ENCODE assay signal across 1 cellular context in the genomic region with DNA sequence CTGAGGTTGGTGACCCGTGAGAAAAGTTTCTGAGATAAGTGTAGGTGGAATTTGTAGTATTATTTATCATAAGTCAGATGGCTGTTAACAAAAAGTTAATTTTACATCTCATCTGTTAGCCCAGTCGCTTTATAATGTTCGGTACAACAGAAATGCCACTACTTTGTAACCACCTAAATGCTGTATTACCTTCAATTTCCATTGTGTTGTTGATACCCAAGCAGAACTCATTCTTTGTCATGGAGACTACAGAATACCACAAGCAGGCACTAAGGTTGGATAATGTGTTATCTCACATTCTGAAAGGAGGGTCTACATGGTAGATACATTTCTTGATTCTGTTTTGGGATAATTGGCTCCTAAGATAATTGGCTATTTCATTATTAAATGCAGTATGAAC.
TF ChIP-seq lines count a peak whose summit lies in the region.

No MANE protein-coding gene starts in this region.

TF ChIP-seq in WTC11, 78 proteins besides CTCF, POLR2A, EP300 and RAD21 (continued from another document):
- TF ChIP-seq PREB (CRISPR knock-in tag; IDR thresholded peaks at IDR 0.05; ENCODE audit: borderline replicate concordance): no peak
- TF ChIP-seq, protein P1, sequence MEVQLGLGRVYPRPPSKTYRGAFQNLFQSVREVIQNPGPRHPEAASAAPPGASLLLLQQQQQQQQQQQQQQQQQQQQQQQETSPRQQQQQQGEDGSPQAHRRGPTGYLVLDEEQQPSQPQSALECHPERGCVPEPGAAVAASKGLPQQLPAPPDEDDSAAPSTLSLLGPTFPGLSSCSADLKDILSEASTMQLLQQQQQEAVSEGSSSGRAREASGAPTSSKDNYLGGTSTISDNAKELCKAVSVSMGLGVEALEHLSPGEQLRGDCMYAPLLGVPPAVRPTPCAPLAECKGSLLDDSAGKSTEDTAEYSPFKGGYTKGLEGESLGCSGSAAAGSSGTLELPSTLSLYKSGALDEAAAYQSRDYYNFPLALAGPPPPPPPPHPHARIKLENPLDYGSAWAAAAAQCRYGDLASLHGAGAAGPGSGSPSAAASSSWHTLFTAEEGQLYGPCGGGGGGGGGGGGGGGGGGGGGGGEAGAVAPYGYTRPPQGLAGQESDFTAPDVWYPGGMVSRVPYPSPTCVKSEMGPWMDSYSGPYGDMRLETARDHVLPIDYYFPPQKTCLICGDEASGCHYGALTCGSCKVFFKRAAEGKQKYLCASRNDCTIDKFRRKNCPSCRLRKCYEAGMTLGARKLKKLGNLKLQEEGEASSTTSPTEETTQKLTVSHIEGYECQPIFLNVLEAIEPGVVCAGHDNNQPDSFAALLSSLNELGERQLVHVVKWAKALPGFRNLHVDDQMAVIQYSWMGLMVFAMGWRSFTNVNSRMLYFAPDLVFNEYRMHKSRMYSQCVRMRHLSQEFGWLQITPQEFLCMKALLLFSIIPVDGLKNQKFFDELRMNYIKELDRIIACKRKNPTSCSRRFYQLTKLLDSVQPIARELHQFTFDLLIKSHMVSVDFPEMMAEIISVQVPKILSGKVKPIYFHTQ (CRISPR knock-in tag; IDR thresholded peaks at IDR 0.05): no peak
- TF ChIP-seq ZNF425 (CRISPR knock-in tag; conservative IDR thresholded peaks at IDR 0.05): no peak
- TF ChIP-seq RORB (CRISPR knock-in tag; IDR thresholded peaks at IDR 0.05): no peak
- no peak for TF ChIP-seq SMAD4 (CRISPR knock-in tag; IDR thresholded peaks at IDR 0.05)
